Comparison of ENCODE assay signal across 10 cellular contexts in the genomic region with DNA sequence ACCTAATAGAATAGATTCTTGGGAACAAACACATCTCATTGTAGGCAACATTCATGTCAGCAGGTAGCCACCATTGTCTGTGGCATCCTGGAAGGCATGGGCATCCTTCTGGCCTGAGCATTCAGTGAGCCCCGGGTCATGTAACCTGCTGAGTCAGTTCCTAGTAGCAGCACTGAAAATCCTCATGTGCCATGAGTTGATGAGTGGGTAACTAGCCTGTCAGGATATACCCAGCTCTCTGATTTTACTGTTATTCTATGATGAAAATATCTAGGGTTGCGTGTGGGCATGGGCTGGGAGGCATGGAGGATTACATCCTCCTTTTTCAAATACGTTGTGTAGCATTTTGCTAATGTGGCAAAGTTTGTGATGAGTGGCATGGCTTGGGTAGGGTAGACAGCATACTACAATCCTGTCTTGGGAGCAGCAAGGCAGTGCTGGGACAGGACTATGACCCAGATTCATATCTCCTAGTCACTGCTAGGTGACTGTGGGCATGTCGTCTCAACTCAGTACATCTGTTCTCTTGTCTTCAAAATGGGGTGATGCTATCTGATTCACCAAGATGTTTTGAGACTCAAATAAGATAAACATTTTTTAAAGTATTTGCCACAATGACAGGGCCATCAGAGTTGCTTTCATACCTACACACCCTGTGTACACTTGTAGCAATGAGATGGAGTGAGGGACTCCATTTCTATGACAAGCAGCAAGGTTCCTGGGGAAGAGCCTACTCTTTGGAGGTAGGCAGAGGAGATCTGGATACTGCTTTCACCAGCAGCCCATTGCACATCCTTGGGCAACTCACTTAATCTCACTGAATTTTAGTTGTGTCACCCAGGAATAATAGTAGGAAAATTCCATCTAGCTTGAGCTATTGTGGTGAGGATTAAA.
DNase-seq lines count a peak whose midpoint lies in the region; ATAC-seq, FAIRE-seq and TF ChIP-seq lines count a peak whose summit lies in the region.
"Had no signal": no experiment of that assay in that cellular context is flagged by ENCODE, and none has a peak within 500 bp of the region (broad histone marks: within the 10 kb centered on the region; RNA-seq: fewer than 3 reads in every experiment).

No MANE protein-coding gene starts in this region.

- POLR2A ChIA-PET in RWPE1 (lab: Yijun Ruan, JAX; ENCODE audit: low non-redundant PET) = no interaction called here

- intact Hi-C loops in heart left ventricle (cut with DNase I) = no loop called here

- TF ChIP-seq CTCF in RWPE1 (conservative IDR thresholded peaks at IDR 0.05; ENCODE audit: low read depth) (no peak), heart left ventricle (IDR thresholded peaks at IDR 0.05) (no peak)

- DNase-seq in GM12892 (ENCODE audit: insufficient read length) (no peak), RWPE1 (ENCODE audit: low spot score) (no peak), renal cortical epithelial cell (ENCODE audit: low read depth) (peak; percentile 33), DMS79 (lab: John Stamatoyannopoulos, UW) (no peak), heart left ventricle (no peak), COLO668 (lab: John Stamatoyannopoulos, UW; ENCODE audit: unreplicated experiment) (no peak), D341Med (ENCODE audit: low spot score) (no peak)
- no peak for DNase-seq in effector memory CD4-positive, alpha-beta T cell
- DNase-seq: DMS153 had no signal

- no peak overlapping the region for H3K4me3 ChIP-seq in effector memory CD4-positive, alpha-beta T cell (ENCODE audit: insufficient read depth, low read depth, low read length, poor library complexity, severe bottlenecking)
- no peak overlapping the region for H3K4me3 ChIP-seq in heart left ventricle
- H3K4me3 ChIP-seq: right atrium auricular region had no signal

- peak overlapping the region; percentile 66 for H3K27ac ChIP-seq in RWPE1
- peak overlapping the region; percentile 38 for H3K27ac ChIP-seq in effector memory CD4-positive, alpha-beta T cell (ENCODE audit: insufficient read depth, low read length, poor library complexity, severe bottlenecking)
- peak overlapping the region in 1 of 12 donors; percentile 81 for H3K27ac ChIP-seq in heart left ventricle

- no peaks in the 10 kb centered on the region for H3K36me3 ChIP-seq in effector memory CD4-positive, alpha-beta T cell (ENCODE audit: control insufficient read depth, insufficient read depth, low read length)
- H3K36me3 ChIP-seq in heart left ventricle = no peaks in the 10 kb centered on the region
- H3K36me3 ChIP-seq: right atrium auricular region had no signal

- peak; percentile 42 for FAIRE-seq in GM12892 (lab: Jason Lieb, UNC)

- no peaks in the 10 kb centered on the region for H3K27me3 ChIP-seq in effector memory CD4-positive, alpha-beta T cell (replicated peaks; ENCODE audit: control insufficient read depth, insufficient read depth, low read length, poor library complexity, severe bottlenecking)
- no peaks in the 10 kb centered on the region for H3K27me3 ChIP-seq in heart left ventricle
- H3K27me3 ChIP-seq: right atrium auricular region had no signal

- no peak for ATAC-seq in heart left ventricle

- peaks cover 47% of the 10 kb centered on the region for H3K4me1 ChIP-seq in effector memory CD4-positive, alpha-beta T cell (ENCODE audit: control insufficient read depth, insufficient read depth, low read length, poor library complexity, severe bottlenecking)
- H3K4me1 ChIP-seq in heart left ventricle = peaks cover 0 to 76% (median 11%) of the 10 kb centered on the region in 12 donors

- no peaks in the 10 kb centered on the region for H3K9me3 ChIP-seq in effector memory CD4-positive, alpha-beta T cell (ENCODE audit: control insufficient read depth, low read length)
- no peaks in the 10 kb centered on the region for H3K9me3 ChIP-seq in heart left ventricle
- H3K9me3 ChIP-seq: right atrium auricular region had no signal

- TF ChIP-seq POLR2A in GM12892 (IDR thresholded peaks at IDR 0.05; ENCODE audit: low read depth, low read length) = no peak
- no peak for TF ChIP-seq POLR2A in heart left ventricle (IDR thresholded peaks at IDR 0.05)

- WGBS in heart left ventricle, 4 donors = 89 to 91% (median 90%) methylated on average over 4 of the region's 4 CpGs

- CTCF ChIA-PET in RWPE1 (lab: Yijun Ruan, JAX) = no interaction called here
